21 cellular contexts compared by ENCODE assay signal in the genomic region with DNA sequence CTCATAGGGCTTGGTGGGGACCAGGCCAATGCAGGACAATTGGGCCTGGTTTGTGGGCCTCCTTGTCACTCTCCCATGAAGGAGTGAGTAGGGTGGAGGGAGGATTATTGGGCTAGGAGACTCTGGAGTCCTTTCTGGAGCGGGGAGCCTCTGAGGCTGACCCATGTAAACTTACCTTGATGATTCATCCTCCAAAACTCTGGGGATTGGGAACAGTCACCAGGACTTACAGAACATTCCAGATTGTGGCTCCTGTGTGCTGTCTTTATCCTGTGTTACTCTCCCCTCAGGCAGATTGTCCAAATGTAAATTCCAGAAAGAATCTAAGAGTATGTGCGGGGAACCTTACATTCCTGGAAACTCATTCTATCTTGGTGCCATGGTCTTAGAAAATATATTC.
"Had no signal": no experiment of that assay in that cellular context is flagged by ENCODE, and none has a peak within 500 bp of the region (broad histone marks: within the 10 kb centered on the region; RNA-seq: fewer than 3 reads in every experiment).

No MANE protein-coding gene starts in this region.

- H3K36me3 Mint-ChIP-seq: naive thymus-derived CD4-positive, alpha-beta T cell had no signal

- H3K4me1 ChIP-seq: heart left ventricle, left ventricle myocardium inferior, lower lobe of right lung, parathyroid adenoma, spleen, testis, tibial nerve had no signal

- H3K27me3 ChIP-seq: heart left ventricle, testis, tibial nerve had no signal

- H3K9me3 ChIP-seq: heart left ventricle, left ventricle myocardium inferior, lower lobe of right lung, spleen, testis, tibial nerve had no signal

- H3K27ac ChIP-seq: heart left ventricle, left ventricle myocardium inferior, lower lobe of right lung, parathyroid adenoma, spleen, testis, tibial nerve had no signal

- H3K27me3 Mint-ChIP-seq: dendritic cell treated with granulocyte-macrophage colony-stimulating factor and Interleukin-4, amounts not matched to agents 40 ng/mL and 50 ng/mL, for 4 days had no signal

- H3K36me3 ChIP-seq: heart left ventricle, left ventricle myocardium inferior, lower lobe of right lung, spleen, tibial nerve had no signal

- H3K4me3 Mint-ChIP-seq: dendritic cell treated with granulocyte-macrophage colony-stimulating factor and Interleukin-4, amounts not matched to agents 40 ng/mL and 50 ng/mL, for 4 days; naive thymus-derived CD4-positive, alpha-beta T cell; nephron progenitor cell; stimulated activated naive B cell treated with anti-CD40 and anti-IgM and Interleukin-4, amounts not matched to agents 10 μg/mL and 1 μg/mL and 100 μg/mL, for 72 hours; stimulated activated naive CD8-positive, alpha-beta T cell treated with anti-CD3 and anti-CD28 coated beads, Interleukin-15, amount 100 ng/mL, for 72 hours had no signal

- H2AFZ ChIP-seq: parathyroid adenoma had no signal

- ATAC-seq: heart left ventricle; left cardiac atrium; naive thymus-derived CD4-positive, alpha-beta T cell; sciatic nerve; stimulated activated naive B cell treated with anti-CD40 and anti-IgM and Interleukin-4, amounts not matched to agents 10 μg/mL and 1 μg/mL and 100 μg/mL, for 72 hours; stimulated activated naive CD8-positive, alpha-beta T cell treated with anti-CD3 and anti-CD28 coated beads, Interleukin-15, amount 100 ng/mL, for 72 hours had no signal

- H3K27ac Mint-ChIP-seq: dendritic cell treated with granulocyte-macrophage colony-stimulating factor and Interleukin-4, amounts not matched to agents 40 ng/mL and 50 ng/mL, for 4 days; naive thymus-derived CD4-positive, alpha-beta T cell; nephron progenitor cell; stimulated activated naive B cell treated with anti-CD40 and anti-IgM and Interleukin-4, amounts not matched to agents 10 μg/mL and 1 μg/mL and 100 μg/mL, for 72 hours; stimulated activated naive CD8-positive, alpha-beta T cell treated with anti-CD3 and anti-CD28 coated beads, Interleukin-15, amount 100 ng/mL, for 72 hours had no signal

- H3K4me3 ChIP-seq: heart left ventricle, left ventricle myocardium inferior, lower lobe of right lung, spleen, testis, tibial nerve had no signal

- DNase-seq: erythroblast; foreskin melanocyte; heart left ventricle; hippocampal formation; left cardiac atrium; left ventricle myocardium inferior; lower lobe of right lung; mesenchymal stem cell; naive thymus-derived CD4-positive, alpha-beta T cell; nephron progenitor cell; spleen; stimulated activated CD4-positive, alpha-beta T cell treated with anti-CD3 and anti-CD28 coated beads, Interleukin-15, amount 100 ng/mL, for 24 hours; stimulated activated CD4-positive, alpha-beta T cell treated with anti-CD3 and anti-CD28 coated beads, Interleukin-1b, Interleukin-23, amount 100 ng/mL, for 48 hours; stimulated activated CD4-positive, alpha-beta T cell treated with anti-CD3 and anti-CD28 coated beads, Interleukin-4, amount 100 ng/mL, for 4 hours; stimulated activated naive B cell treated with anti-CD40 and anti-IgM and Interleukin-4, amounts not matched to agents 10 μg/mL and 1 μg/mL and 100 μg/mL, for 72 hours; stimulated activated naive CD8-positive, alpha-beta T cell treated with anti-CD3 and anti-CD28 coated beads, Interleukin-15, amount 100 ng/mL, for 72 hours; testis had no signal

- H3K79me2 ChIP-seq: parathyroid adenoma had no signal

- H3K9ac ChIP-seq: parathyroid adenoma had no signal

- H3K4me1 Mint-ChIP-seq: naive thymus-derived CD4-positive, alpha-beta T cell; stimulated activated naive B cell treated with anti-CD40 and anti-IgM and Interleukin-4, amounts not matched to agents 10 μg/mL and 1 μg/mL and 100 μg/mL, for 72 hours; stimulated activated naive CD8-positive, alpha-beta T cell treated with anti-CD3 and anti-CD28 coated beads, Interleukin-15, amount 100 ng/mL, for 72 hours had no signal

- H3K9me3 Mint-ChIP-seq: dendritic cell treated with granulocyte-macrophage colony-stimulating factor and Interleukin-4, amounts not matched to agents 40 ng/mL and 50 ng/mL, for 4 days had no signal
